In the genomic region with DNA sequence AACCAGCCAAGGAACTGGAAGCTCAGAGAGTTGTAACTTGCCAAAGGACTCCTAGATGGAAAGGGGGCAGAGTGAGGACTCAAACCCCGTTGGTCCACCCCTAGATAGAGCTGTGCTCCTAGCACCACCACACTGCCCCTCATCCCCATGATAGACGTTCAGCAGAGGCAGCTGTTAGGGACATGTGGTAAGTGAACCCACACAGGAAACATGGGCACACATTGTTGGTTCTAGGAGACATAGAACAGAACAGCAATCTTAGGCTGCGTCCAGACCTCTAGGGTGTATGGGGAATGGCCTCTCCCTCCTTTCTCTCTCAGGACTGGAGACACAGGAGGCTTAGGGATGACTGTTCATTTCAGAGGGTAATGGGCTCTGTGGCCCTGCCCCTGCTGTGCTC, we compare ENCODE assay signal across 24 cellular contexts.
"Had no signal": no experiment of that assay in that cellular context is flagged by ENCODE, and none has a peak within 500 bp of the region (broad histone marks: within the 10 kb centered on the region; RNA-seq: fewer than 3 reads in every experiment).

No MANE protein-coding gene starts in this region.

- H3K27me3 ChIP-seq: brain microvascular endothelial cell, cardiac muscle cell, Peyer's patch had no signal

- H3K36me3 ChIP-seq: brain microvascular endothelial cell, cardiac muscle cell, Peyer's patch, SJCRH30 had no signal

- H3K27ac ChIP-seq: brain microvascular endothelial cell, cardiac muscle cell, KMS-11, Peyer's patch, RWPE1, SJCRH30 had no signal

- H3K9me3 ChIP-seq: Peyer's patch, SJCRH30, SK-N-SH had no signal

- DNase-seq: activated CD4-positive, alpha-beta T cell treated with anti-CD3 and anti-CD28 coated beads, Interleukin-2, amount 10 ng/mL, durations not matched to agents 24 days and 14 days; activated CD4-positive, alpha-beta T cell treated with anti-CD3 and anti-CD28 coated beads, Interleukin-2, amount 50 U/mL, for 48 hours; activated CD4-positive, CD25-positive, alpha-beta regulatory T cell treated with anti-CD3 and anti-CD28 coated beads, Interleukin-2, amount 50 U/mL, for 72 hours; activated effector memory CD4-positive, alpha-beta T cell treated with Interleukin-2 at 50 U/mL for 16 hours; activated naive CD4-positive, alpha-beta T cell treated with Interleukin-2 at 50 U/mL for 16 hours; activated T-cell treated with anti-CD3 and anti-CD28 coated beads for 4 hours; brain microvascular endothelial cell; MM.1S; NCI-H1092 treated with DMSO at 0.1 percent for 48 hours; NCI-H1417 treated with DMSO at 0.1 percent for 48 hours; NCI-H1694; NCI-H2029 treated with DMSO at 0.1 percent for 48 hours; NCI-H345; NCI-H510A; NCI-H69; Peyer's patch; Right ventricle myocardium superior; SJCRH30; SK-N-SH; SW 1271; T-helper 9 cell had no signal

- H3K4me1 ChIP-seq: Peyer's patch, SJCRH30 had no signal

- H3K4me3 ChIP-seq: cardiac muscle cell, Peyer's patch, SJCRH30 had no signal
